8 cellular contexts compared by ENCODE assay signal in the genomic region with DNA sequence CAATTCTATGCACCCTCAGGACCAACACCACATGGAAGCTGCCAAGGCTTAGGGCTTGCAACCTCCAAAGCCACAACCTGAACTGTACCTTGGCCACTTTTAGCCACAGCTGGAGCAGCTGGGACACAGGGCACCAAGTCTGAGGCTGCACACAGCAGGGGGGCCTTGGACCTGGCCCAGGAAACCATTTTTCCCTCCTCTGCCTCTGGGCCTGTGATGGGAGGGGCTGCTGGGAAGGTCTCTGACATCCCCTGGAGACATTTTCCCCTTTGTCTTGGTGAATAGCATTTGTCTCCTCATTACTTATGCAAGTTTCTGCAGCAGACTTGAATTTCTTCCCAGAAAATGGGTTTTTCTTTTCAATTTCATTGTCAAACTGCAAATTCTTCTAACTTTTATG. TPM values are rescaled to one million over a fixed set of nuclear protein-coding genes. Genes with fewer than 3 reads are reported as not detected.
"Had no signal": no experiment of that assay in that cellular context is flagged by ENCODE, and none has a peak within 500 bp of the region (broad histone marks: within the 10 kb centered on the region; RNA-seq: fewer than 3 reads in every experiment).

No MANE protein-coding gene starts in this region.

- H3K36me3 Mint-ChIP-seq: IgD-negative memory B cell had no signal

- H3K4me2 ChIP-seq: KMS-11 had no signal

- H3K4me3 ChIP-seq: K562 had no signal

- H3K27ac Mint-ChIP-seq: IgD-negative memory B cell had no signal

- H3K4me3 Mint-ChIP-seq: IgD-negative memory B cell had no signal

- H3K9ac ChIP-seq: KMS-11 had no signal

- H3K27ac ChIP-seq: HL-60, KMS-11 had no signal

- H3K4me1 Mint-ChIP-seq: IgD-negative memory B cell had no signal

- ATAC-seq: HepG2 had no signal

- DNase-seq: IMR-90, KBM-7, KG1 had no signal

RNA-seq across cellular contexts. Expression of a gene that starts 13.0 kb away (rescaled TPM):
- polyA plus RNA-seq: IgD-negative memory B cell had no signal
